ENCODE assay signal across 9 cellular contexts in the genomic region with DNA sequence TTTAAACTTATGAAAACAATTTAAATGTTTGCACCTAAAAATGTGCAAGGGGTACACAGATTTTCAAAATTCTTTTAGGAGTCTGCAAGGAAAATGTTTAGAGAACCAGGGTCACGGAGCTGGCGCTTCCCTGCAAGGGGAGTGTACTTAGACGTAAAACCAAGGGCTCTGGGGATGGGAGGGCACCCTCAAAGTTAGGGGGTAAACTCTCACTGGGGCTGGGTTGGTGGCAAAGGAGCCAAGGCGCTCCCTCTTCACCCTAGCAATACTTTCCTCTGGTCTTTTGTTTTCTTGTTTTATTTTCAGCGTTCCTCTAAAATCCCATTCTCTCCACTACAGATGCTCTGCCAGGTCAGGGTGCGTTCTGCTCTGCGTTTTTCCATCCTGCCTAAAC. TPM values are rescaled to one million over a fixed set of nuclear protein-coding genes. Genes with fewer than 3 reads are reported as not detected.
DNase-seq lines count a peak whose midpoint lies in the region; TF ChIP-seq lines count a peak whose summit lies in the region.
"Had no signal": no experiment of that assay in that cellular context is flagged by ENCODE, and none has a peak within 500 bp of the region (broad histone marks: within the 10 kb centered on the region; RNA-seq: fewer than 3 reads in every experiment).

No MANE protein-coding gene starts in this region.

- H3K27me3 ChIP-seq in GM06990 (replicated peaks; ENCODE audit: control insufficient read depth, insufficient read depth, low read length), result no peaks in the 10 kb centered on the region
- no peaks in the 10 kb centered on the region for H3K27me3 ChIP-seq in rectal smooth muscle tissue (ENCODE audit: control insufficient read depth, insufficient read depth, low read length)

- TF ChIP-seq CTCF in GM06990 (IDR thresholded peaks at IDR 0.05; ENCODE audit: insufficient read depth, low read length, poor library complexity, severe bottlenecking), result no peak
- no peak for TF ChIP-seq CTCF in VCaP (conservative IDR thresholded peaks at IDR 0.05)
- TF ChIP-seq CTCF in foreskin fibroblast (IDR thresholded peaks at IDR 0.05; ENCODE audit: low read depth, low read length), result no peak

- no peaks in the 10 kb centered on the region for H3K4me1 ChIP-seq in rectal smooth muscle tissue (ENCODE audit: control insufficient read depth, insufficient read depth, low read length)

- H3K27ac ChIP-seq in VCaP, result peak overlapping the region; percentile 53
- peak overlapping the region; percentile 69 for H3K27ac ChIP-seq in rectal smooth muscle tissue (ENCODE audit: low read depth, low read length)

- peak overlapping the region; percentile 59 for H3K4me3 ChIP-seq in GM06990 (replicated peaks; ENCODE audit: low read depth, low read length)
- H3K4me3 ChIP-seq in foreskin fibroblast (ENCODE audit: low read depth in 1 of 2, low read length in 2 of 2), result peak overlapping the region; percentile 64 to 71
- H3K4me3 ChIP-seq in rectal smooth muscle tissue (ENCODE audit: low read length), result peak overlapping the region; percentile 28

- in situ Hi-C loops in G401 (cut with HindIII; ENCODE audit: low sequenced_read_pairs), result no loop called here

- DNase-seq in GM06990 (ENCODE audit: extremely low read depth, insufficient read length) (no peak), foreskin fibroblast (no peak), superior temporal gyrus (ENCODE audit: extremely low spot score) (no peak), MV-4-11 (lab: John Stamatoyannopoulos, UW) (no peak), G401 (ENCODE audit: low spot score) (no peak), cortex of kidney (lab: John Stamatoyannopoulos, UW) (no peak)

- H3K36me3 ChIP-seq in GM06990 (ENCODE audit: control insufficient read depth, insufficient read depth, low read length), result no peaks in the 10 kb centered on the region
- H3K36me3 ChIP-seq in rectal smooth muscle tissue (ENCODE audit: control insufficient read depth, insufficient read depth, low read length), result no peaks in the 10 kb centered on the region

- H3K9ac ChIP-seq in rectal smooth muscle tissue (ENCODE audit: low read length), result no peak overlapping the region

RNA-seq across cellular contexts. Expression of a gene that starts 20.0 kb away (rescaled TPM):
- total RNA-seq in G401 (2014; rRNA removed; shearing (Covaris generic)), result not detected in 2 replicates
- total RNA-seq: left cardiac atrium had no signal

RNA-seq across cellular contexts. Expression of a gene that starts 42.9 kb away (rescaled TPM):
- 88.9 and 115 TPM in 2 replicates for total RNA-seq in G401 (2014; rRNA removed; shearing (Covaris generic))

RNA-seq across cellular contexts. Expression of a gene that starts 43.0 kb away (rescaled TPM):
- total RNA-seq in G401 (2014; rRNA removed; shearing (Covaris generic)), result 6.4 and 21.8 TPM in 2 replicates
